10 cellular contexts compared by ENCODE assay signal in the genomic region with DNA sequence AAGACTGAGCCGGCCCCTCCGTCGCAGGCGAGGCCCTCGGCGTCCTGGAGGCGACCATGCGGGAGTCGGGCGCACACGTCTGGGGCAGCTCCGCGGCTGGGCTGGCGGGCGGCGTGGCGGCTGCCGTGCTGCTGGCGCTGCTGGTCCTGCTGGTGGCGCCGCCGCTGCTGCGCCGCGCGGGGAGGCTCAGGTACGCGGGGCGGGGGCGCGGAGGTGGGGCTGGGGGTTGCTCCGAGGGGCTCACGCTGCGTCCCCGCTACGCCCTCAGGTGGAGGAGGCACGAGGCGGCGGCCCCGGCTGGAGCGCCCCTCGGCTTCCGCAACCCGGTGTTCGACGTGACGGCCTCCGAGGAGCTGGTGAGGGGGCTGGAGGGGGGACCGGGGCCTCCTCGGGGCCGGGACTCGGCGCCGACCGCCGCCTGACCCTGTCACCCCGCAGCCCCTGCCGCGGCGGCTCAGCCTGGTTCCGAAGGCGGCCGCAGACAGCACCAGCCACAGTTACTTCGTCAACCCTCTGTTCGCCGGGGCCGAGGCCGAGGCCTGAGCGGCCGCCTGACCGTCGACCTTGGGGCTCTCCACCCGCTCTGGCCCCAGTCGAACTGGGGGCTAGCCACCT. TPM values are rescaled to one million over a fixed set of nuclear protein-coding genes. Genes with fewer than 3 reads are reported as not detected.
A peak's percentile ranks its signal among the peaks of the same experiment; 100 is the strongest.
DNase-seq lines count a peak whose midpoint lies in the region; ATAC-seq and FAIRE-seq lines count a peak whose summit lies in the region.
"Had no signal": no experiment of that assay in that cellular context is flagged by ENCODE, and none has a peak within 500 bp of the region (broad histone marks: within the 10 kb centered on the region; RNA-seq: fewer than 3 reads in every experiment).

No MANE protein-coding gene starts in this region.

- 3% methylated on average over 74 of the region's 74 CpGs for WGBS in right cardiac atrium
- WGBS in small intestine, 3 donors = 7 to 13% (median 9%) methylated on average over 19 to 74 of the region's 74 CpGs

- H3K36me3 ChIP-seq in small intestine (ENCODE audit: control insufficient read depth in 2 of 2, insufficient read depth in 2 of 2, low read length in 2 of 2) = peaks cover 4 to 5% of the 10 kb centered on the region in 2 donors

- ATAC-seq in right cardiac atrium = peak in 1 of 2 donors; percentile 1

- peak overlapping the region; percentile 26 for H3K4me3 ChIP-seq in right cardiac atrium (ENCODE audit: low read length)
- H3K4me3 ChIP-seq in small intestine (ENCODE audit: low read depth in 1 of 2, low read length in 2 of 2) = peak overlapping the region; percentile 13 to 70

- H3K9me3 ChIP-seq in right cardiac atrium (ENCODE audit: control insufficient read depth, low read length) (no peaks in the 10 kb centered on the region), small intestine (ENCODE audit: control insufficient read depth, low read depth) (no peaks in the 10 kb centered on the region)

- DNase-seq in NCI-H1092 treated with DMSO at 0.1 percent for 48 hours (lab: John Stamatoyannopoulos, UW) (peak; percentile 6), NCI-H1092 (lab: John Stamatoyannopoulos, UW) (no peak), NCI-H2171 treated with DMSO at 0.1 percent for 48 hours (lab: John Stamatoyannopoulos, UW) (peak; percentile 46), right cardiac atrium (peak in 2 of 3 donors; percentile 51 to 58), small intestine (no peak), SHP77 treated with DMSO at 0.1 percent for 48 hours (lab: John Stamatoyannopoulos, UW) (no peak), globus pallidus (ENCODE audit: low spot score) (no peak), T1000 (lab: John Stamatoyannopoulos, UW) (no peak)
- DNase-seq: activated CD4-positive, alpha-beta memory T cell treated with anti-CD3 and anti-CD28 coated beads, Interleukin-2, amount 10 ng/mL, durations not matched to agents 7 days and 5 days had no signal

- no peak for FAIRE-seq in small intestine (lab: Jason Lieb, UNC)

- peaks cover 6% of the 10 kb centered on the region for H3K4me1 ChIP-seq in right cardiac atrium (ENCODE audit: control insufficient read depth, insufficient read depth, low read length)
- H3K4me1 ChIP-seq in small intestine (ENCODE audit: control insufficient read depth in 2 of 2, insufficient read depth in 1 of 2, low read depth in 1 of 2, low read length in 1 of 2) = peaks cover 0 to 6% of the 10 kb centered on the region in 2 donors

- H3K27ac ChIP-seq in right cardiac atrium (ENCODE audit: low read length) (no peak overlapping the region), small intestine (ENCODE audit: low read depth in 1 of 2, low read length in 1 of 2) (peak overlapping the region; percentile 17 to 49)

- H3K27me3 ChIP-seq in right cardiac atrium (ENCODE audit: control insufficient read depth, insufficient read depth) (no peaks in the 10 kb centered on the region), small intestine (ENCODE audit: control insufficient read depth in 2 of 2, insufficient read depth in 2 of 2, low read length in 2 of 2) (peaks cover 0 to 3% of the 10 kb centered on the region in 2 donors)

- intact Hi-C loops in right cardiac atrium (cut with DNase I) = no loop called here

RNA-seq across cellular contexts. Expression of gene AMN, which starts 7.8 kb away (rescaled TPM):
- total RNA-seq in right cardiac atrium = under 1 TPM in 2 of 4 donors, not detected in 2; 0.37 to 0.58 TPM
- polyA plus RNA-seq in right cardiac atrium (0.48 TPM), small intestine (100 to 1,000 TPM in 2 of 3 donors, 10 to 100 TPM in 1; 71.0 to 443 (median 361) TPM)
- total RNA-seq: HT1080 had no signal

Comparison
In these comparisons a context has a peak if more than half of its experiments do, and no peak if none do; other contexts are left out.
1. DNase-seq: peak in NCI-H1092 treated with DMSO at 0.1 percent for 48 hours (single experiment), NCI-H2171 treated with DMSO at 0.1 percent for 48 hours (single experiment) and right cardiac atrium (2 of 3); none in NCI-H1092 (single experiment), small intestine (single experiment), SHP77 treated with DMSO at 0.1 percent for 48 hours (single experiment), globus pallidus (single experiment) and T1000 (single experiment).
2. RNA of gene AMN, which starts 7.8 kb away (polyA plus RNA-seq): 71.0 to 443 TPM in small intestine; 0.48 TPM in right cardiac atrium (single experiment); every median in the first group is over 10 times any median in the second.